Comparison of ENCODE assay signal across 25 cellular contexts in genomic region chr13:37748913-37749312, GRCh38.
"Had no signal": no experiment of that assay in that cellular context is flagged by ENCODE, and none has a peak within 500 bp of the region (broad histone marks: within the 10 kb centered on the region; RNA-seq: fewer than 3 reads in every experiment).

No MANE protein-coding gene starts in this region.

- H3K4me2 ChIP-seq: neural progenitor cell, smooth muscle cell had no signal

- H3K27me3 ChIP-seq: left lung, neural progenitor cell, ovary, right atrium auricular region, right lobe of liver, tibial nerve, uterus had no signal

- DNase-seq: hypothalamus; immature natural killer cell; kidney; left colon; left lung; mesendoderm; naive B cell; natural killer cell; nephron progenitor cell; ovary; right lobe of liver; stimulated activated CD4-positive, alpha-beta T cell treated with anti-CD3 and anti-CD28 coated beads, Interleukin-1b, Interleukin-23, amount 100 ng/mL, for 48 hours; stimulated activated CD4-positive, alpha-beta T cell treated with anti-CD3 and anti-CD28 coated beads, Interleukin-2, amount 100 ng/mL, for 48 hours; stimulated activated CD4-positive, alpha-beta T cell treated with anti-CD3 and anti-CD28 coated beads, Interleukin-4, amount 100 ng/mL, for 4 hours; stimulated activated CD8-positive, alpha-beta memory T cell treated with anti-CD3 and anti-CD28 coated beads, Interleukin-4, amount 100 ng/mL, for 48 hours; stimulated activated naive CD4-positive, alpha-beta T cell treated with Interleukin-2 at 50 U/mL for 16 hours; stimulated activated naive CD8-positive, alpha-beta T cell treated with anti-CD3 and anti-CD28 coated beads, Interleukin-15, amount 100 ng/mL, for 72 hours; substantia nigra; uterus had no signal

- ATAC-seq: left colon; left lung; natural killer cell; right lobe of liver; stimulated activated memory B cell treated with anti-CD40 and anti-IgM and Interleukin-4, amounts not matched to agents 10 μg/mL and 1 μg/mL and 100 μg/mL, for 72 hours; stimulated activated naive CD8-positive, alpha-beta T cell treated with anti-CD3 and anti-CD28 coated beads, Interleukin-15, amount 100 ng/mL, for 72 hours had no signal

- H3K36me3 ChIP-seq: left lung, neural progenitor cell, ovary, right atrium auricular region, right lobe of liver, tibial nerve, uterus had no signal

- H3K4me3 ChIP-seq: left lung, lung, neural progenitor cell, ovary, right atrium auricular region, right lobe of liver, smooth muscle cell, tibial nerve, uterus had no signal

- H2AFZ ChIP-seq: neural progenitor cell had no signal

- H3K9me3 ChIP-seq: left lung, ovary, right atrium auricular region, right lobe of liver, tibial nerve, uterus had no signal

- H3K4me1 ChIP-seq: left lung, right atrium auricular region, right lobe of liver, tibial nerve, uterus had no signal

- H3K9ac ChIP-seq: neural progenitor cell had no signal

- H3K27ac ChIP-seq: left lung, neural progenitor cell, ovary, right atrium auricular region, right lobe of liver, tibial nerve, uterus had no signal
